In the genomic region with DNA sequence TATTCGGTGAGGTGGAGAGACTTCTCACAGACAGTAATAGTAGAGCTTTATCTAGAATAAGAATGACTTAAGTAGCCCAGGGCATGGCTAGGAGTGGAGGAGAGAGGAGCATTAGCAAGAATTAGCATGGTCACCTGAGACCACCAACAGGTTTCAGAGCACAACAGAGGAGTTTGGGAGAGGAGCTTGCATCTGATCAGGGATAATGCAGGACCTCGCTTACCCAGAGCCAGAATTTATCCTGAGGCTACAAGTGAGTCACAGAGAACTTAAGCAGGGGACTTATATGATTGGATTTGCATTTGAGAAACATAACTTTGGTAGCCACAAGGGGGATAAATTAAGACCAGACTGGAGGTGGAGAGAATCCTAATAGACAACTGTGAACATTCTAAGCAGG, we compare ENCODE assay signal across 16 cellular contexts.
DNase-seq lines count a peak whose midpoint lies in the region; ATAC-seq lines count a peak whose summit lies in the region.
"Had no signal": no experiment of that assay in that cellular context is flagged by ENCODE, and none has a peak within 500 bp of the region (broad histone marks: within the 10 kb centered on the region; RNA-seq: fewer than 3 reads in every experiment).

No MANE protein-coding gene starts in this region.

- POLR2A ChIA-PET in naive thymus-derived CD8-positive, alpha-beta T cell (lab: Charles Lee) = no interaction called here

- H3K9me3 Mint-ChIP-seq in naive thymus-derived CD8-positive, alpha-beta T cell = no peaks in the 10 kb centered on the region
- H3K9me3 Mint-ChIP-seq: activated T-helper 17 cell treated with anti-CD3 and anti-CD28 coated beads, Interleukin-2, amount 50 U/mL, for 72 hours had no signal

- DNase-seq in Daoy (ENCODE audit: low read depth) (peak; percentile 32), RPMI7951 (ENCODE audit: low read depth) (peak; percentile 80), iris pigment epithelial cell (ENCODE audit: low read depth) (peak; percentile 58), medulla oblongata (ENCODE audit: extremely low spot score) (no peak), COLO829 (ENCODE audit: low spot score) (no peak), NCI-H69 (lab: John Stamatoyannopoulos, UW) (no peak)
- no peak for DNase-seq in naive thymus-derived CD8-positive, alpha-beta T cell
- DNase-seq: activated CD4-positive, alpha-beta T cell treated with anti-CD3 and anti-CD28 coated beads for 1 hour; cerebellar nuclear complex; glutamatergic neuron; KG1; tibial artery had no signal

- H3K36me3 Mint-ChIP-seq in naive thymus-derived CD8-positive, alpha-beta T cell = no peaks in the 10 kb centered on the region

- ATAC-seq in esophagus mucosa = peak; percentile 23
- no peak for ATAC-seq in naive thymus-derived CD8-positive, alpha-beta T cell
- ATAC-seq: activated T-helper 17 cell treated with anti-CD3 and anti-CD28 coated beads, Interleukin-2, amount 50 U/mL, for 72 hours; HCT116; sciatic nerve had no signal

- H3K4me1 Mint-ChIP-seq in naive thymus-derived CD8-positive, alpha-beta T cell = no peaks in the 10 kb centered on the region
- H3K4me1 Mint-ChIP-seq: activated T-helper 17 cell treated with anti-CD3 and anti-CD28 coated beads, Interleukin-2, amount 50 U/mL, for 72 hours had no signal

- H3K4me3 Mint-ChIP-seq in naive thymus-derived CD8-positive, alpha-beta T cell = no peak overlapping the region
- H3K4me3 Mint-ChIP-seq: activated T-helper 17 cell treated with anti-CD3 and anti-CD28 coated beads, Interleukin-2, amount 50 U/mL, for 72 hours had no signal

- no peak overlapping the region for H3K27ac Mint-ChIP-seq in naive thymus-derived CD8-positive, alpha-beta T cell
- H3K27ac Mint-ChIP-seq: activated T-helper 17 cell treated with anti-CD3 and anti-CD28 coated beads, Interleukin-2, amount 50 U/mL, for 72 hours had no signal

- peaks cover 1 to 22% (median 5%) of the 10 kb centered on the region in 5 donors for H3K27me3 Mint-ChIP-seq in naive thymus-derived CD8-positive, alpha-beta T cell

Comparison
In these comparisons a context has a peak if more than half of its experiments do, and no peak if none do; other contexts are left out.
1. DNase-seq: peak in Daoy (single experiment), RPMI7951 (single experiment) and iris pigment epithelial cell (single experiment); none in medulla oblongata (single experiment), naive thymus-derived CD8-positive, alpha-beta T cell (0 of 10), COLO829 (single experiment) and NCI-H69 (single experiment).